In genomic region chr10:49679480-49679893, GRCh38 we compare ENCODE assay signal across 10 cellular contexts. TPM values are rescaled to one million over a fixed set of nuclear protein-coding genes. Genes with fewer than 3 reads are reported as not detected.
A peak's percentile ranks its signal among the peaks of the same experiment; 100 is the strongest.
DNase-seq lines count a peak whose midpoint lies in the region; ATAC-seq, FAIRE-seq and TF ChIP-seq lines count a peak whose summit lies in the region.
"Had no signal": no experiment of that assay in that cellular context is flagged by ENCODE, and none has a peak within 500 bp of the region (broad histone marks: within the 10 kb centered on the region; RNA-seq: fewer than 3 reads in every experiment).

C10orf53 (plus strand) TSS chr10:49679651; CDS start chr10:49679698, 47 bp downstream.

- no peaks in the 10 kb centered on the region for H3K36me3 Mint-ChIP-seq in dendritic cell treated with granulocyte-macrophage colony-stimulating factor and Interleukin-4, amounts not matched to agents 40 ng/mL and 50 ng/mL, for 4 days (ENCODE audit: low read depth)
- peaks cover 0 to 3% of the 10 kb centered on the region in 2 donors for H3K36me3 Mint-ChIP-seq in CD4-positive, alpha-beta memory T cell

- H3K79me2 ChIP-seq in HepG2 (ENCODE audit: insufficient read depth, low read length): no peaks in the 10 kb centered on the region

- ATAC-seq in HepG2 (no peak), GM18505 (IDR thresholded peaks at IDR 0.05; ENCODE audit: unreplicated experiment) (no peak)

- no peak within 1 kb of the TSS for H2AFZ ChIP-seq in HepG2 (ENCODE audit: low read length)

- in situ Hi-C loops in HepG2 (cut with HindIII; ENCODE audit: extremely low pct_ligation_motif_present, low pct_unique_long_range_greater_than_20kb) (no loop called here), transverse colon (cut with MboI; ENCODE audit: low pct_ligation_motif_present in 1 of 4, low pct_unique_long_range_greater_than_20kb in 1 of 4, low sequenced_read_pairs in 3 of 4) (no loop called here)

- H3K4me1 Mint-ChIP-seq in dendritic cell treated with granulocyte-macrophage colony-stimulating factor and Interleukin-4, amounts not matched to agents 40 ng/mL and 50 ng/mL, for 4 days (ENCODE audit: low read depth): peaks cover 8% of the 10 kb centered on the region
- peaks cover 0 to 4% (median 1%) of the 10 kb centered on the region in 4 donors for H3K4me1 Mint-ChIP-seq in CD4-positive, alpha-beta memory T cell

- H4K20me1 ChIP-seq in HepG2 (ENCODE audit: insufficient read depth, low read length): no peaks in the 10 kb centered on the region

- TF ChIP-seq CTCF in GM10248 (IDR thresholded peaks at IDR 0.05; ENCODE audit: control extremely low read depth, extremely low read depth, low read depth, missing control alignments): no peak
- TF ChIP-seq CTCF in HepG2 (CRISPR knock-in tag; IDR thresholded peaks at IDR 0.05): no peak
- no peak for TF ChIP-seq CTCF in transverse colon (IDR thresholded peaks at IDR 0.05)

- no peak for TF ChIP-seq POLR2A in HepG2 (IDR thresholded peaks at IDR 0.05; ENCODE audit: insufficient read depth in 1 of 2, low read depth in 2 of 2, low read length in 2 of 2)
- no peak for TF ChIP-seq POLR2A in GM18505 (IDR thresholded peaks at IDR 0.05; ENCODE audit: borderline replicate concordance, extremely low read depth, insufficient read depth, insufficient read length)
- no peak for TF ChIP-seq POLR2A in transverse colon (IDR thresholded peaks at IDR 0.05)

- no TSS peak for BruUV-seq in HepG2 (replicated peaks; lab: Mats Ljungman, UMichigan)

- H3K4me2 ChIP-seq in HepG2 (ENCODE audit: low read depth, low read length): no peak within 1 kb of the TSS
- H3K4me2 ChIP-seq: KMS-11 had no signal

- no peak for FAIRE-seq in HepG2 (lab: Jason Lieb, UNC)

- CTCF ChIA-PET in GM10248 (lab: Yijun Ruan, JAX): no interaction called here
- CTCF ChIA-PET in HepG2 (lab: Yijun Ruan, JAX; ENCODE audit: low intra/inter-chr PET ratio, low total read pairs): no interaction called here
- CTCF ChIA-PET in CD4-positive, alpha-beta memory T cell (lab: Charles Lee; ENCODE audit: partially characterized antibody): no interaction called here

- H3K27me3 ChIP-seq in HepG2 (ENCODE audit: control insufficient read depth in 1 of 2, insufficient read depth in 2 of 2, low read length in 2 of 2) (peaks cover 0 to 6% of the 10 kb centered on the region in 2 experiments; a peak in 1 of 5 replicates), transverse colon (peaks cover 47% of the 10 kb centered on the region)
- H3K27me3 ChIP-seq in CD4-positive, alpha-beta memory T cell (ENCODE audit: insufficient read depth, low read length): no peaks in the 10 kb centered on the region

- H3K36me3 ChIP-seq in HepG2 (replicated peaks in 1 of 2; ENCODE audit: control insufficient read depth in 1 of 2, insufficient read depth in 2 of 2, low read length in 2 of 2): no peaks in the 10 kb centered on the region
- H3K36me3 ChIP-seq in transverse colon: no peaks in the 10 kb centered on the region
- no peaks in the 10 kb centered on the region for H3K36me3 ChIP-seq in CD4-positive, alpha-beta memory T cell (ENCODE audit: insufficient read depth, low read length)

- H3K27ac ChIP-seq in HepG2 (ENCODE audit: extremely low read length, insufficient read depth, low read length) (no peak within 1 kb of the TSS), transverse colon (no peak within 1 kb of the TSS)
- no peak within 1 kb of the TSS for H3K27ac ChIP-seq in CD4-positive, alpha-beta memory T cell (ENCODE audit: low read depth, low read length)
- H3K27ac ChIP-seq: KMS-11 had no signal

- no peak within 1 kb of the TSS for H3K4me3 ChIP-seq in HepG2 (replicated peaks in 1 of 3; ENCODE audit: insufficient read depth in 1 of 3, low read depth in 2 of 3, low read length in 3 of 3)
- H3K4me3 ChIP-seq in transverse colon: no peak within 1 kb of the TSS
- no peak within 1 kb of the TSS for H3K4me3 ChIP-seq in CD4-positive, alpha-beta memory T cell (ENCODE audit: low read length in 2 of 2)
- H3K4me3 ChIP-seq: lung had no signal

- whole genome bisulfite sequencing in HepG2 (ENCODE audit: low lambda C conversion rate): 34% methylated on average over 8 of the region's 36 CpGs
- 27% methylated on average over 21 of the region's 36 CpGs; no CpG with 5 or more reads in 1 of the 2 donors for WGBS in transverse colon (ENCODE audit: low coverage in 1 of 2), 2 donors

- H3K4me1 ChIP-seq in HepG2 (ENCODE audit: insufficient read depth, low read length) (no peaks in the 10 kb centered on the region), transverse colon (no peaks in the 10 kb centered on the region)
- no peaks in the 10 kb centered on the region for H3K4me1 ChIP-seq in CD4-positive, alpha-beta memory T cell (ENCODE audit: insufficient read depth, low read length)

- H3K9me3 Mint-ChIP-seq in dendritic cell treated with granulocyte-macrophage colony-stimulating factor and Interleukin-4, amounts not matched to agents 40 ng/mL and 50 ng/mL, for 4 days: peaks cover 21% of the 10 kb centered on the region
- peaks cover 2 to 47% (median 20%) of the 10 kb centered on the region in 8 donors for H3K9me3 Mint-ChIP-seq in CD4-positive, alpha-beta memory T cell

- H3K9me3 ChIP-seq in HepG2 (ENCODE audit: low read length): no peaks in the 10 kb centered on the region
- no peaks in the 10 kb centered on the region for H3K9me3 ChIP-seq in transverse colon
- H3K9me3 ChIP-seq in CD4-positive, alpha-beta memory T cell (ENCODE audit: control insufficient read depth in 1 of 2, low read length in 2 of 2): no peaks in the 10 kb centered on the region

- TF ChIP-seq RAD21 in HepG2 (CRISPR knock-in tag; IDR thresholded peaks at IDR 0.05): no peak

- H3K4me3 Mint-ChIP-seq in dendritic cell treated with granulocyte-macrophage colony-stimulating factor and Interleukin-4, amounts not matched to agents 40 ng/mL and 50 ng/mL, for 4 days: peak within 1 kb of the TSS; percentile 4
- peak within 1 kb of the TSS in 1 of 8 donors; percentile 20 for H3K4me3 Mint-ChIP-seq in CD4-positive, alpha-beta memory T cell

- intact Hi-C loops in dendritic cell treated with granulocyte-macrophage colony-stimulating factor and Interleukin-4, amounts not matched to agents 40 ng/mL and 50 ng/mL, for 4 days (cut with micrococcal nuclease): no loop called here
- intact Hi-C loops in HepG2 (cut with micrococcal nuclease; ENCODE audit: unreplicated experiment) (no loop called here), transverse colon (cut with DNase I; ENCODE audit: low total_unique reads) (no loop called here)
- intact Hi-C loops in CD4-positive, alpha-beta memory T cell (cut with micrococcal nuclease): no loop called here

- TF ChIP-seq EP300 in HepG2 (IDR thresholded peaks at IDR 0.05; ENCODE audit: low read depth in 2 of 2, low read length in 2 of 2) (no peak), HepG2 (CRISPR knock-in tag; IDR thresholded peaks at IDR 0.05; ENCODE audit: borderline replicate concordance) (no peak), transverse colon (IDR thresholded peaks at IDR 0.05; ENCODE audit: low read depth) (no peak)

- POLR2A ChIA-PET in GM10248 (lab: Yijun Ruan, JAX): no interaction called here
- POLR2A ChIA-PET in HepG2 (lab: Yijun Ruan, JAX): no interaction called here
- POLR2A ChIA-PET in CD4-positive, alpha-beta memory T cell (lab: Charles Lee; ENCODE audit: partially characterized antibody): no interaction called here

- H3K9ac ChIP-seq in HepG2 (ENCODE audit: insufficient read depth, low read depth, low read length): no peak within 1 kb of the TSS
- H3K9ac ChIP-seq: KMS-11 had no signal

- DNase-seq in GM10248 (ENCODE audit: extremely low spot score) (peak; percentile 42), NCI-H2227 (lab: John Stamatoyannopoulos, UW; ENCODE audit: unreplicated experiment) (peak; percentile 91), HepG2 (ENCODE audit: low spot score) (no peak), NCI-H128 (lab: John Stamatoyannopoulos, UW; ENCODE audit: unreplicated experiment) (no peak), transverse colon (no peak)
- DNase-seq in CD4-positive, alpha-beta memory T cell: no peak

- peaks cover 39% of the 10 kb centered on the region for H3K27me3 Mint-ChIP-seq in dendritic cell treated with granulocyte-macrophage colony-stimulating factor and Interleukin-4, amounts not matched to agents 40 ng/mL and 50 ng/mL, for 4 days
- peaks cover 17% of the 10 kb centered on the region in 2 donors for H3K27me3 Mint-ChIP-seq in CD4-positive, alpha-beta memory T cell

- H3K27ac Mint-ChIP-seq in dendritic cell treated with granulocyte-macrophage colony-stimulating factor and Interleukin-4, amounts not matched to agents 40 ng/mL and 50 ng/mL, for 4 days: no peak within 1 kb of the TSS
- H3K27ac Mint-ChIP-seq in CD4-positive, alpha-beta memory T cell: no peak within 1 kb of the TSS

TF ChIP-seq in HepG2, 621 proteins besides CTCF, POLR2A, EP300 and RAD21:
- TF ChIP-seq GABPB1 (CRISPR knock-in tag; IDR thresholded peaks at IDR 0.05) (peak; percentile 14; the same call in 1 of the 2 replicates), SIX1 (CRISPR knock-in tag; IDR thresholded peaks at IDR 0.05; ENCODE audit: borderline replicate concordance) (no peak)

RNA-seq across cellular contexts. Expression of gene C10orf53, which starts in this region (rescaled TPM):
- total RNA-seq in HepG2 (2016; rRNA removed; fragmentation: Illumina TruSeq; extraction: Trizol) (not detected in 2 replicates), transverse colon (not detected)
- total RNA-seq in HepG2 (2016; cell fraction: cytosol; rRNA removed; fragmentation: Illumina TruSeq; extraction: Trizol; ENCODE audit: low read depth): not detected in 2 replicates
- total RNA-seq in HepG2 (2016; cell fraction: insoluble cytoplasmic fraction; rRNA removed; fragmentation: Illumina TruSeq; extraction: Trizol): not detected in 2 replicates
- total RNA-seq in HepG2 (2016; cell fraction: membrane; rRNA removed; fragmentation: Illumina TruSeq; extraction: Trizol): not detected in 2 replicates
- not detected in 2 replicates for total RNA-seq in HepG2 (2016; cell fraction: nucleus; rRNA removed; fragmentation: Illumina TruSeq; extraction: Trizol)
- not detected in 2 replicates for polyA plus RNA-seq in HepG2 (2011; rRNA removed)
- not detected in 2 replicates for polyA plus RNA-seq in HepG2 (2011; cell fraction: cytosol; rRNA removed)
- polyA plus RNA-seq in HepG2 (2011; cell fraction: nucleus; rRNA removed): not detected in 2 replicates
- not detected in 2 replicates for polyA plus RNA-seq in HepG2 (2012)
- not detected in 2 replicates for polyA plus RNA-seq in HepG2 (2016; cell fraction: cytosol; fragmentation: Illumina TruSeq; extraction: Trizol; ENCODE audit: low read depth)
- not detected in 2 replicates for polyA plus RNA-seq in HepG2 (2016; cell fraction: insoluble cytoplasmic fraction; fragmentation: Illumina TruSeq; extraction: Trizol; ENCODE audit: low read depth)
- polyA plus RNA-seq in HepG2 (2016; cell fraction: membrane; fragmentation: Illumina TruSeq; extraction: Trizol; ENCODE audit: low read depth): not detected in 2 replicates
- not detected in 2 replicates for polyA plus RNA-seq in HepG2 (2016; cell fraction: nucleus; fragmentation: Illumina TruSeq; extraction: Trizol; ENCODE audit: insufficient read depth, low read depth)
- polyA minus RNA-seq in HepG2 (2011; rRNA and poly(A)+ RNA removed; ENCODE audit: low replicate concordance): not detected in 2 replicates
- not detected in 2 replicates for polyA minus RNA-seq in HepG2 (2011; cell fraction: cytosol; rRNA and poly(A)+ RNA removed)
- polyA minus RNA-seq in HepG2 (2011; cell fraction: nucleus; rRNA and poly(A)+ RNA removed): not detected in 2 replicates
- not detected for total RNA-seq in CD4-positive, alpha-beta memory T cell
- not detected for polyA plus RNA-seq in CD4-positive, alpha-beta memory T cell
- polyA plus RNA-seq: lung had no signal

Comparison
In these comparisons a context has a peak if more than half of its experiments do, and no peak if none do; other contexts are left out.
1. DNase-seq: peak in GM10248 (single experiment) and NCI-H2227 (single experiment); none in HepG2 (single experiment), NCI-H128 (single experiment), transverse colon (single experiment) and CD4-positive, alpha-beta memory T cell (0 of 5).